17 cellular contexts compared by ENCODE assay signal in genomic region chr20:38117635-38118034, GRCh38. TPM values are rescaled to one million over a fixed set of nuclear protein-coding genes. Genes with fewer than 3 reads are reported as not detected.
DNase-seq lines count a peak whose midpoint lies in the region; ATAC-seq and TF ChIP-seq lines count a peak whose summit lies in the region.
"Had no signal": no experiment of that assay in that cellular context is flagged by ENCODE, and none has a peak within 500 bp of the region (broad histone marks: within the 10 kb centered on the region; RNA-seq: fewer than 3 reads in every experiment).

No MANE protein-coding gene starts in this region.

- no peaks in the 10 kb centered on the region for H3K27me3 ChIP-seq in kidney epithelial cell (ENCODE audit: control insufficient read depth, insufficient read depth, low read length)
- H3K27me3 ChIP-seq: BE2C, colonic mucosa, ovary had no signal

- no peaks in the 10 kb centered on the region for H3K36me3 ChIP-seq in kidney epithelial cell (ENCODE audit: control insufficient read depth, insufficient read depth, low read length)
- H3K36me3 ChIP-seq: BE2C, colonic mucosa, ovary had no signal

- intact Hi-C loops in posterior vena cava (cut with DNase I): no loop called here

- ATAC-seq in HG03442 (IDR thresholded peaks at IDR 0.05; ENCODE audit: unreplicated experiment): no peak

- DNase-seq in AG08395 (ENCODE audit: low spot score): peak; percentile 31
- peak; percentile 67 for DNase-seq in LHCN-M2 (ENCODE audit: low read depth)
- DNase-seq in astrocyte of the hippocampus (ENCODE audit: low read depth, low spot score): peak; percentile 72
- peak; percentile 66 for DNase-seq in kidney epithelial cell (ENCODE audit: low read depth)
- DNase-seq in pons (ENCODE audit: low spot score): no peak
- DNase-seq in posterior vena cava (ENCODE audit: low spot score): no peak
- DNase-seq in activated CD8-positive, alpha-beta memory T cell treated with anti-CD3 and anti-CD28 coated beads, Interleukin-2, amount 50 U/mL, for 4 hours: no peak
- DNase-seq: activated CD4-positive, alpha-beta T cell treated with anti-CD3 and anti-CD28 coated beads, Interleukin-2, amount 10 ng/mL, durations not matched to agents 7 days and 5 days; activated naive CD4-positive, alpha-beta T cell; BE2C; colonic mucosa; NCI-H1436; NCI-H69; ovary; stimulated activated naive CD4-positive, alpha-beta T cell had no signal

- no peak overlapping the region for H3K4me3 ChIP-seq in kidney epithelial cell (ENCODE audit: low read depth, low read length)
- H3K4me3 ChIP-seq: colonic mucosa, lung, ovary had no signal

- no peak for TF ChIP-seq CTCF in kidney epithelial cell (IDR thresholded peaks at IDR 0.05; ENCODE audit: insufficient read depth, low read length, poor library complexity, severe bottlenecking)

RNA-seq across cellular contexts. Expression of gene TGM2, which starts 47.4 kb away (rescaled TPM):
- total RNA-seq in LHCN-M2 (2014; rRNA removed) (6.3 and 7.4 TPM in 2 replicates), kidney epithelial cell (115 and 135 TPM in 2 replicates), posterior vena cava (100 to 1,000 TPM; 442 to 500 TPM)
- 21.7 TPM for polyA plus RNA-seq in LHCN-M2 (2012)

Comparison
In these comparisons a context has a peak if more than half of its experiments do, and no peak if none do; other contexts are left out.
1. DNase-seq: peak in AG08395 (single experiment), LHCN-M2 (single experiment), astrocyte of the hippocampus (single experiment) and kidney epithelial cell (single experiment); none in pons (single experiment), posterior vena cava (single experiment) and activated CD8-positive, alpha-beta memory T cell treated with anti-CD3 and anti-CD28 coated beads, Interleukin-2, amount 50 U/mL, for 4 hours (single experiment).
2. RNA of gene TGM2, which starts 47.4 kb away (total RNA-seq): 442 to 500 TPM in posterior vena cava and 115 to 135 TPM in kidney epithelial cell; 6.3 to 7.4 TPM in LHCN-M2; every median in the first group is over 10 times any median in the second.